In genomic region chr19:50705422-50706019, GRCh38 we compare ENCODE assay signal across 9 cellular contexts. TPM values are rescaled to one million over a fixed set of nuclear protein-coding genes. Genes with fewer than 3 reads are reported as not detected.
DNase-seq lines count a peak whose midpoint lies in the region; ATAC-seq and TF ChIP-seq lines count a peak whose summit lies in the region.
"Had no signal": no experiment of that assay in that cellular context is flagged by ENCODE, and none has a peak within 500 bp of the region (broad histone marks: within the 10 kb centered on the region; RNA-seq: fewer than 3 reads in every experiment).

No MANE protein-coding gene starts in this region.

- no peak for TF ChIP-seq POLR2A in gastrocnemius medialis (IDR thresholded peaks at IDR 0.05)

- ATAC-seq in esophagus mucosa (peak; percentile 72), gastrocnemius medialis (no peak), aorta (ENCODE audit: low FRiP score) (no peak)

- H3K4me1 ChIP-seq in gastrocnemius medialis (no peaks in the 10 kb centered on the region), aorta (ENCODE audit: control insufficient read depth in 1 of 2, insufficient read depth in 2 of 2, low read length in 2 of 2) (no peaks in the 10 kb centered on the region)

- no peak overlapping the region for H3K4me3 Mint-ChIP-seq in progenitor cell of endocrine pancreas (ENCODE audit: low read depth)

- H3K27ac ChIP-seq in gastrocnemius medialis (no peak overlapping the region), aorta (ENCODE audit: low read depth in 1 of 2, low read length in 2 of 2) (no peak overlapping the region)

- no peaks in the 10 kb centered on the region for H3K9me3 Mint-ChIP-seq in progenitor cell of endocrine pancreas (ENCODE audit: low read depth)

- H3K36me3 ChIP-seq in gastrocnemius medialis, result no peaks in the 10 kb centered on the region
- no peaks in the 10 kb centered on the region for H3K36me3 ChIP-seq in aorta (ENCODE audit: control insufficient read depth in 1 of 2, insufficient read depth in 2 of 2, low read length in 1 of 2)

- TF ChIP-seq CTCF in LNCAP (IDR thresholded peaks at IDR 0.05), result peak; percentile 70
- peak; percentile 60 for TF ChIP-seq CTCF in progenitor cell of endocrine pancreas (IDR thresholded peaks at IDR 0.05; ENCODE audit: unreplicated experiment)
- peak in 2 of 5 experiments; percentile 16 to 36 for TF ChIP-seq CTCF in gastrocnemius medialis (IDR thresholded peaks at IDR 0.05 in 4 of 5, conservative IDR thresholded peaks at IDR 0.05 in 1 of 5)

- H3K4me3 ChIP-seq in gastrocnemius medialis (no peak overlapping the region), aorta (ENCODE audit: low read length in 2 of 2) (no peak overlapping the region)

- H3K27me3 Mint-ChIP-seq in progenitor cell of endocrine pancreas, result peaks cover 70% of the 10 kb centered on the region

- intact Hi-C loops in gastrocnemius medialis (cut with DNase I; ENCODE audit: low total_unique reads) (no loop called here), aorta (cut with DNase I) (no loop called here)

- in situ Hi-C loops in gastrocnemius medialis (cut with MboI; ENCODE audit: low sequenced_read_pairs in 4 of 4), result no loop called here

- no peaks in the 10 kb centered on the region for H3K9me3 ChIP-seq in gastrocnemius medialis
- H3K9me3 ChIP-seq in aorta (ENCODE audit: control insufficient read depth, low read length), result no peaks in the 10 kb centered on the region

- DNase-seq in activated gamma-delta T cell treated with Interleukin-2 at 50 U/mL for 16 hours, result peak; percentile 25
- no peak for DNase-seq in activated gamma-delta T cell (lab: John Stamatoyannopoulos, UW)
- peak; percentile 83 for DNase-seq in SW480 (ENCODE audit: low spot score)
- DNase-seq in progenitor cell of endocrine pancreas (ENCODE audit: low spot score, unreplicated experiment), result no peak
- DNase-seq in gastrocnemius medialis, result no peak
- DNase-seq in aorta, result no peak

- H3K27me3 ChIP-seq in gastrocnemius medialis (peaks cover 5 to 15% (median 9%) of the 10 kb centered on the region in 3 donors), aorta (ENCODE audit: control insufficient read depth in 1 of 2, insufficient read depth in 2 of 2, low read length in 1 of 2) (no peaks in the 10 kb centered on the region)

- H3K27ac Mint-ChIP-seq in progenitor cell of endocrine pancreas, result no peak overlapping the region

- no peaks in the 10 kb centered on the region for H3K36me3 Mint-ChIP-seq in progenitor cell of endocrine pancreas (ENCODE audit: insufficient read depth)

- no peaks in the 10 kb centered on the region for H3K4me1 Mint-ChIP-seq in progenitor cell of endocrine pancreas (ENCODE audit: low read depth)

- WGBS in aorta, 2 donors, result 38 to 41% methylated on average over 9 of the region's 9 CpGs

RNA-seq across cellular contexts. Expression of gene SHANK1, which starts 14.1 kb away (rescaled TPM):
- 0.04 TPM for total RNA-seq in esophagus mucosa
- 0.20 and 0.36 TPM in 2 replicates for total RNA-seq in progenitor cell of endocrine pancreas
- under 1 TPM in 1 of 4 donors, not detected in 3; 0.68 TPM for total RNA-seq in gastrocnemius medialis
- 1 to 10 TPM in 1 of 2 donors, under 1 TPM in 1; 0.45 to 1.4 TPM for total RNA-seq in aorta
- polyA plus RNA-seq in aorta, result 1 to 10 TPM in 1 of 2 donors, under 1 TPM in 1; 0.38 to 1.8 TPM

RNA-seq across cellular contexts. Expression of gene CLEC11A, which starts 17.6 kb away (rescaled TPM):
- total RNA-seq in esophagus mucosa (2.7 TPM), progenitor cell of endocrine pancreas (4.7 and 5.4 TPM in 2 replicates), gastrocnemius medialis (1 to 10 TPM; 2.1 to 5.0 (median 2.7) TPM), aorta (10 to 100 TPM in 1 of 2 donors, 1 to 10 TPM in 1; 8.4 to 28.7 TPM)
- polyA plus RNA-seq in aorta, result 10 to 100 TPM in 1 of 2 donors, 1 to 10 TPM in 1; 2.0 to 17.7 TPM

RNA-seq across cellular contexts. Expression of gene C19orf81, which starts 56.3 kb away (rescaled TPM):
- not detected for total RNA-seq in esophagus mucosa
- total RNA-seq in progenitor cell of endocrine pancreas, result 5.6 and 8.6 TPM in 2 replicates
- not detected for total RNA-seq in gastrocnemius medialis
- total RNA-seq in aorta, result not detected
- not detected for polyA plus RNA-seq in aorta
- total RNA-seq: dermis microvascular lymphatic vessel endothelial cell had no signal

Comparison
In these comparisons a context has a peak if more than half of its experiments do, and no peak if none do; other contexts are left out.
1. DNase-seq: peak in activated gamma-delta T cell treated with Interleukin-2 at 50 U/mL for 16 hours (single experiment) and SW480 (single experiment); none in activated gamma-delta T cell (single experiment), progenitor cell of endocrine pancreas (single experiment), gastrocnemius medialis (0 of 2) and aorta (0 of 2).